9 cellular contexts compared by ENCODE assay signal in genomic region chr4:145216532-145216931, GRCh38. TPM values are rescaled to one million over a fixed set of nuclear protein-coding genes. Genes with fewer than 3 reads are reported as not detected.
DNase-seq lines count a peak whose midpoint lies in the region; ATAC-seq, FAIRE-seq and TF ChIP-seq lines count a peak whose summit lies in the region.
"Had no signal": no experiment of that assay in that cellular context is flagged by ENCODE, and none has a peak within 500 bp of the region (broad histone marks: within the 10 kb centered on the region; RNA-seq: fewer than 3 reads in every experiment).

No MANE protein-coding gene starts in this region.

- H3K9me3 ChIP-seq in A549 (no peaks in the 10 kb centered on the region), RWPE2 (ENCODE audit: severe bottlenecking) (no peaks in the 10 kb centered on the region)

- TF ChIP-seq EP300 in A549 (IDR thresholded peaks at IDR 0.05) = no peak

- no peaks in the 10 kb centered on the region for H3K36me3 ChIP-seq in RWPE2 (ENCODE audit: low read depth)

- no peak overlapping the region for H3K27ac ChIP-seq in A549
- H3K27ac ChIP-seq in RWPE2 (ENCODE audit: poor library complexity, severe bottlenecking) = no peak overlapping the region

- TF ChIP-seq RAD21 in A549 (conservative IDR thresholded peaks at IDR 0.05 in 1 of 2, IDR thresholded peaks at IDR 0.05 in 1 of 2) = peak; percentile 66 to 76

- no peaks in the 10 kb centered on the region for H3K27me3 ChIP-seq in RWPE2 (ENCODE audit: insufficient read depth, poor library complexity, severe bottlenecking)

- FAIRE-seq in A549 (lab: Jason Lieb, UNC) = no peak

- POLR2A ChIA-PET in A549 (lab: Yijun Ruan, JAX) = no interaction called here

- no peak overlapping the region for H3K4me3 ChIP-seq in A549
- H3K4me3 ChIP-seq in GM12864 (ENCODE audit: low read depth, low read length) = no peak overlapping the region
- no peak overlapping the region for H3K4me3 ChIP-seq in RWPE2 (ENCODE audit: severe bottlenecking)
- H3K4me3 ChIP-seq: SK-N-MC had no signal

- H3K4me1 ChIP-seq in A549 (no peaks in the 10 kb centered on the region), RWPE2 (ENCODE audit: insufficient read depth, poor library complexity, severe bottlenecking) (no peaks in the 10 kb centered on the region)

- DNase-seq in A549 (ENCODE audit: low read depth in 1 of 2, low spot score in 1 of 2) = peak in 1 of 2 experiments; percentile 12
- no peak for DNase-seq in GM12864 (ENCODE audit: low read depth)
- DNase-seq in RWPE2 (ENCODE audit: low spot score) = no peak
- peak; percentile 19 for DNase-seq in germinal center (ENCODE audit: low spot score)
- DNase-seq in activated CD8-positive, alpha-beta memory T cell treated with anti-CD3 and anti-CD28 coated beads for 24 hours = no peak
- DNase-seq in stimulated activated CD8-positive, alpha-beta memory T cell treated with anti-CD3 and anti-CD28 coated beads, Interleukin-4, amount 100 ng/mL, for 48 hours = no peak
- DNase-seq in stimulated activated naive CD8-positive, alpha-beta T cell treated with anti-CD3 and anti-CD28 coated beads, Interleukin-15, Interleukin-2, amounts not matched to agents 100 U/mL and 50 U/mL, for 24 hours = no peak

- peak; percentile 56 for TF ChIP-seq CTCF in A549 (IDR thresholded peaks at IDR 0.05)
- peak; percentile 33 for TF ChIP-seq CTCF in GM12864 (IDR thresholded peaks at IDR 0.05; ENCODE audit: low read depth, low read length, missing control alignments)
- TF ChIP-seq CTCF in RWPE2 (IDR thresholded peaks at IDR 0.05; ENCODE audit: poor library complexity, severe bottlenecking) = peak; percentile 87

- no peak for ATAC-seq in A549
- ATAC-seq in RWPE2 (ENCODE audit: low read depth) = no peak; the same call in 2 of the 3 replicates
- no peak for ATAC-seq in HG03439 (IDR thresholded peaks at IDR 0.05; ENCODE audit: unreplicated experiment)
- no peak for ATAC-seq in stimulated activated naive CD8-positive, alpha-beta T cell treated with anti-CD3 and anti-CD28 coated beads, Interleukin-15, Interleukin-2, amounts not matched to agents 100 U/mL and 50 U/mL, for 24 hours

- no peak for TF ChIP-seq POLR2A in A549 (IDR thresholded peaks at IDR 0.05; ENCODE audit: low read length)

- no peak overlapping the region for H3K4me2 ChIP-seq in A549

- CTCF ChIA-PET in A549 (lab: Yijun Ruan, JAX) = interaction anchor here (0.6 to 3.3 kb wide), 11 partner anchors 9 to 1686 kb away, joined by 3 to 29 read pairs (median 3); partner anchors contain the start of gene MMAA

TF ChIP-seq in A549, 52 proteins besides CTCF, POLR2A, EP300 and RAD21:
- TF ChIP-seq RNF2 (IDR thresholded peaks at IDR 0.05; ENCODE audit: borderline replicate concordance, low read depth) = no peak
- TF ChIP-seq TP53 (CRISPR knock-in tag; IDR thresholded peaks at IDR 0.05) = no peak
- 0 out of 3 replicates have a peak, but pooled peaks have one; percentile 33 for TF ChIP-seq SMC3 (IDR thresholded peaks at IDR 0.05)
- TF ChIP-seq MAFK (IDR thresholded peaks at IDR 0.05; ENCODE audit: partially characterized antibody) = no peak
- TF ChIP-seq FOSB (CRISPR knock-in tag; IDR thresholded peaks at IDR 0.05) = no peak
TF ChIP-seq in A549: peak in this region for 1.

RNA-seq across cellular contexts. Expression of gene OTUD4, which starts 36.1 kb away (rescaled TPM):
- 28.3 and 34.8 TPM in 2 replicates for polyA plus RNA-seq in A549 (2011; rRNA removed)
- 5.9 and 6.6 TPM in 2 replicates for polyA plus RNA-seq in A549 (2012; cell fraction: cytosol; rRNA removed)
- 4.3 and 6.5 TPM in 2 replicates for polyA plus RNA-seq in A549 (2012; cell fraction: nucleus; rRNA removed)
- 11.5 to 13.1 TPM (median 12.6 TPM) in 3 replicates for polyA plus RNA-seq in A549 (2017; fragmentation: RNase III; extraction: RNeasy Plus Mini Kit Qiagen cat#74134 plus additional on column Dnase treatment)
- polyA minus RNA-seq in A549 (2011; rRNA and poly(A)+ RNA removed) = 24.8 and 26.2 TPM in 2 replicates

Comparison
In these comparisons a context has a peak if more than half of its experiments do, and no peak if none do; other contexts are left out.
1. CTCF ChIP-seq: peak in every context shown above with its lines; median percentile 87 in RWPE2; 56 in A549; 33 in GM12864.